Comparison of ENCODE assay signal across 8 cellular contexts in genomic region chr6:34245761-34246140, GRCh38. TPM values are rescaled to one million over a fixed set of nuclear protein-coding genes. Genes with fewer than 3 reads are reported as not detected.
DNase-seq lines count a peak whose midpoint lies in the region; ATAC-seq and TF ChIP-seq lines count a peak whose summit lies in the region.
"Not testable (repeated sequence)": the region's sequence is repeated elsewhere in the genome, so short reads cannot be mapped to it uniquely, and the experiment has no call there.

No MANE protein-coding gene starts in this region.

- WGBS in mammary epithelial cell (ENCODE audit: low coverage, missing lambda C conversion rate): 96% methylated on average over 5 of the region's 7 CpGs
- 83 to 89% methylated on average over 7 of the region's 7 CpGs for WGBS in sigmoid colon, 2 donors

- peak overlapping the region; percentile 36; the same call in 1 of the 2 replicates for H3K27ac ChIP-seq in ACC112 (ENCODE audit: low read depth, low read length)
- H3K27ac ChIP-seq in GM23338 (ENCODE audit: low read depth): peak overlapping the region; percentile 24
- peak overlapping the region; percentile 59; the same call in 1 of the 2 replicates for H3K27ac ChIP-seq in Panc1 (ENCODE audit: low read length)
- not testable (repeated sequence) for H3K27ac ChIP-seq in mammary epithelial cell (ENCODE audit: insufficient read depth, low read depth, low read length); sigmoid colon

- DNase-seq in GM23338 (ENCODE audit: low spot score); Panc1 (ENCODE audit: low read depth, low spot score); activated CD4-positive, alpha-beta T cell treated with anti-CD3 and anti-CD28 coated beads for 36 hours; activated T-helper 2 cell treated with anti-CD3 and anti-CD28 coated beads, Interferon-gamma antibody, Interleukin-2, Interleukin-4, amounts not matched to agents 10 μg/mL and 5 μg/mL and 100 μg/mL, durations not matched to agents 14 hours and 24 hours and 36 hours (ENCODE audit: low spot score); mammary epithelial cell; memory B cell (ENCODE audit: low spot score in 2 of 2): not testable (repeated sequence)
- peak; percentile 53 for DNase-seq in sigmoid colon

- ATAC-seq in GM23338; Panc1; activated CD4-positive, alpha-beta T cell treated with anti-CD3 and anti-CD28 coated beads for 36 hours; memory B cell (ENCODE audit: low read depth): not testable (repeated sequence)

- BruUV-seq in Panc1 (replicated peaks; lab: Mats Ljungman, UMichigan) (TSS peak; percentile 83), mammary epithelial cell (replicated peaks; lab: Mats Ljungman, UMichigan) (TSS peak; percentile 59)

- not testable (repeated sequence) for H2AFZ ChIP-seq in ACC112 (ENCODE audit: low read length, unreplicated experiment); GM23338; mammary epithelial cell (ENCODE audit: low read depth, low read length)

- H3K36me3 ChIP-seq in ACC112 (ENCODE audit: insufficient read depth, low read length): peaks cover 14% of the 10 kb centered on the region; the same call in 1 of the 2 replicates
- peaks cover 30% of the 10 kb centered on the region for H3K36me3 ChIP-seq in GM23338 (ENCODE audit: insufficient read depth)
- H3K36me3 ChIP-seq in Panc1 (ENCODE audit: control insufficient read depth, insufficient read depth, low read length); mammary epithelial cell (ENCODE audit: insufficient read depth, low read length); sigmoid colon: not testable (repeated sequence)

- H3K36me3 Mint-ChIP-seq in GM23338 (ENCODE audit: low read depth) (peaks cover 56% of the 10 kb centered on the region), memory B cell (peaks cover 12% of the 10 kb centered on the region)
- H3K36me3 Mint-ChIP-seq in activated CD4-positive, alpha-beta T cell treated with anti-CD3 and anti-CD28 coated beads for 36 hours (ENCODE audit: low read depth): peaks cover 50% of the 10 kb centered on the region
- H3K36me3 Mint-ChIP-seq in activated T-helper 2 cell treated with anti-CD3 and anti-CD28 coated beads, Interferon-gamma antibody, Interleukin-2, Interleukin-4, amounts not matched to agents 10 μg/mL and 5 μg/mL and 100 μg/mL, durations not matched to agents 14 hours and 24 hours and 36 hours (ENCODE audit: low read depth): peaks cover 59% of the 10 kb centered on the region

- not testable (repeated sequence) for TF ChIP-seq CTCF in GM23338 (conservative IDR thresholded peaks at IDR 0.05; ENCODE audit: low read depth in 2 of 2); Panc1 (IDR thresholded peaks at IDR 0.05); mammary epithelial cell (conservative IDR thresholded peaks at IDR 0.05 in 1 of 2, IDR thresholded peaks at IDR 0.05 in 1 of 2; ENCODE audit: extremely low read depth in 1 of 2, insufficient read depth in 1 of 2, low read depth in 1 of 2, low read length in 2 of 2); sigmoid colon (IDR thresholded peaks at IDR 0.05)

- not testable (repeated sequence) for H3K4me3 Mint-ChIP-seq in GM23338; activated CD4-positive, alpha-beta T cell treated with anti-CD3 and anti-CD28 coated beads for 36 hours; activated T-helper 2 cell treated with anti-CD3 and anti-CD28 coated beads, Interferon-gamma antibody, Interleukin-2, Interleukin-4, amounts not matched to agents 10 μg/mL and 5 μg/mL and 100 μg/mL, durations not matched to agents 14 hours and 24 hours and 36 hours (ENCODE audit: low read depth); memory B cell

- H3K9me3 Mint-ChIP-seq in GM23338; activated CD4-positive, alpha-beta T cell treated with anti-CD3 and anti-CD28 coated beads for 36 hours (ENCODE audit: low read depth); activated T-helper 2 cell treated with anti-CD3 and anti-CD28 coated beads, Interferon-gamma antibody, Interleukin-2, Interleukin-4, amounts not matched to agents 10 μg/mL and 5 μg/mL and 100 μg/mL, durations not matched to agents 14 hours and 24 hours and 36 hours; memory B cell: not testable (repeated sequence)

- H3K4me2 ChIP-seq in GM23338; mammary epithelial cell (ENCODE audit: insufficient read depth, low read depth, low read length): not testable (repeated sequence)

- peaks cover 31% of the 10 kb centered on the region for H4K20me1 ChIP-seq in GM23338 (replicated peaks; ENCODE audit: insufficient read depth)
- H4K20me1 ChIP-seq in mammary epithelial cell (ENCODE audit: insufficient read depth, low read length): not testable (repeated sequence)

- POLR2A ChIA-PET in Panc1 (lab: Charles Lee): interaction anchor here (0.6 kb wide), 1 partner anchor 896 kb away, joined by 7 read pairs; no protein-coding TSS in a partner anchor
- POLR2A ChIA-PET in activated CD4-positive, alpha-beta T cell treated with anti-CD3 and anti-CD28 coated beads for 36 hours (lab: Charles Lee): not testable (repeated sequence)

- in situ Hi-C loops in Panc1 (cut with HindIII; ENCODE audit: low pct_unique_long_range_greater_than_20kb, low sequenced_read_pairs); mammary epithelial cell (cut with MboI; ENCODE audit: low sequenced_read_pairs in 2 of 2): not testable (repeated sequence)

- intact Hi-C loops in Panc1 (cut with micrococcal nuclease; ENCODE audit: unreplicated experiment) (loop anchor here (5.0 kb wide), 2 partner anchors 172 to 362 kb away; no protein-coding TSS in a partner anchor), sigmoid colon (cut with DNase I) (loop anchor here (5.0 kb wide), 1 partner anchor 282 kb away; no protein-coding TSS in a partner anchor)
- intact Hi-C loops in activated CD4-positive, alpha-beta T cell treated with anti-CD3 and anti-CD28 coated beads for 36 hours (cut with DNase I, micrococcal nuclease): loop anchor here in 1 of 2 experiments (5.0 kb wide), 1 partner anchor 172 kb away; no protein-coding TSS in a partner anchor
- intact Hi-C loops in activated T-helper 2 cell treated with anti-CD3 and anti-CD28 coated beads, Interferon-gamma antibody, Interleukin-2, Interleukin-4, amounts not matched to agents 10 μg/mL and 5 μg/mL and 100 μg/mL, durations not matched to agents 14 hours and 24 hours and 36 hours (cut with micrococcal nuclease): loop anchor here (2.0 to 10.0 kb wide), 5 partner anchors 49 to 509 kb away; partner anchors contain the start of gene SNRPC
- intact Hi-C loops in mammary epithelial cell (cut with micrococcal nuclease): not testable (repeated sequence)

- H3K9ac ChIP-seq in mammary epithelial cell (ENCODE audit: insufficient read depth, low read length): not testable (repeated sequence)

- peaks cover 56% of the 10 kb centered on the region for H3F3A ChIP-seq in GM23338 (replicated peaks; ENCODE audit: low read depth)

- H3K4me1 Mint-ChIP-seq in GM23338: peaks cover 59% of the 10 kb centered on the region
- peaks cover 75% of the 10 kb centered on the region for H3K4me1 Mint-ChIP-seq in activated CD4-positive, alpha-beta T cell treated with anti-CD3 and anti-CD28 coated beads for 36 hours
- peaks cover 49% of the 10 kb centered on the region for H3K4me1 Mint-ChIP-seq in activated T-helper 2 cell treated with anti-CD3 and anti-CD28 coated beads, Interferon-gamma antibody, Interleukin-2, Interleukin-4, amounts not matched to agents 10 μg/mL and 5 μg/mL and 100 μg/mL, durations not matched to agents 14 hours and 24 hours and 36 hours (ENCODE audit: low read depth)
- peaks cover 36% of the 10 kb centered on the region for H3K4me1 Mint-ChIP-seq in memory B cell

- H3K27ac Mint-ChIP-seq in GM23338 (peak overlapping the region; percentile 76; the same call in 1 of the 2 replicates), memory B cell (peak overlapping the region; percentile 17)
- peak overlapping the region; percentile 8 for H3K27ac Mint-ChIP-seq in activated CD4-positive, alpha-beta T cell treated with anti-CD3 and anti-CD28 coated beads for 36 hours
- H3K27ac Mint-ChIP-seq in activated T-helper 2 cell treated with anti-CD3 and anti-CD28 coated beads, Interferon-gamma antibody, Interleukin-2, Interleukin-4, amounts not matched to agents 10 μg/mL and 5 μg/mL and 100 μg/mL, durations not matched to agents 14 hours and 24 hours and 36 hours: peak overlapping the region; percentile 59

- peaks cover 62% of the 10 kb centered on the region for H3K4me1 ChIP-seq in ACC112 (ENCODE audit: control insufficient read depth, insufficient read depth, low read length, unreplicated experiment)
- peaks cover 39% of the 10 kb centered on the region for H3K4me1 ChIP-seq in GM23338 (ENCODE audit: insufficient read depth)
- H3K4me1 ChIP-seq in Panc1 (ENCODE audit: control insufficient read depth, insufficient read depth, low read length): peaks cover 75% of the 10 kb centered on the region
- H3K4me1 ChIP-seq in mammary epithelial cell (ENCODE audit: insufficient read depth, low read length): peaks cover 77% of the 10 kb centered on the region
- peaks cover 0 to 39% (median 29%) of the 10 kb centered on the region in 4 donors for H3K4me1 ChIP-seq in sigmoid colon

- H3K79me2 ChIP-seq in ACC112 (ENCODE audit: control insufficient read depth, insufficient read depth, low read length, unreplicated experiment) (peaks cover 24% of the 10 kb centered on the region), GM23338 (replicated peaks; ENCODE audit: insufficient read depth) (peaks cover 27% of the 10 kb centered on the region), mammary epithelial cell (ENCODE audit: insufficient read depth, low read length) (peaks cover 28% of the 10 kb centered on the region)

- not testable (repeated sequence) for TF ChIP-seq EP300 in sigmoid colon (IDR thresholded peaks at IDR 0.05)

- not testable (repeated sequence) for H3K9me3 ChIP-seq in Panc1 (ENCODE audit: control insufficient read depth, insufficient read depth, low read depth, low read length); mammary epithelial cell (replicated peaks; ENCODE audit: insufficient read depth, low read length); sigmoid colon

- dilution Hi-C loops in mammary epithelial cell (cut with HindIII; ENCODE audit: low sequenced_read_pairs): not testable (repeated sequence)

- TF ChIP-seq POLR2A in sigmoid colon (IDR thresholded peaks at IDR 0.05): not testable (repeated sequence)

- not testable (repeated sequence) for H3K9me2 ChIP-seq in GM23338 (ENCODE audit: insufficient read depth)

- not testable (repeated sequence) for H3K4me3 ChIP-seq in ACC112 (ENCODE audit: low read depth, low read length); GM23338; Panc1 (ENCODE audit: low read depth in 2 of 2, low read length in 2 of 2); mammary epithelial cell (replicated peaks in 1 of 3; ENCODE audit: insufficient read depth in 1 of 3, low read depth in 2 of 3, low read length in 3 of 3); sigmoid colon

- not testable (repeated sequence) for H3K27me3 ChIP-seq in ACC112 (ENCODE audit: insufficient read depth, low read length); GM23338 (ENCODE audit: insufficient read depth); Panc1 (ENCODE audit: control insufficient read depth, insufficient read depth, low read length); mammary epithelial cell (ENCODE audit: insufficient read depth, low read length); sigmoid colon

- CTCF ChIA-PET in Panc1 (lab: Charles Lee): interaction anchor here (0.6 to 3.7 kb wide), 3 partner anchors 50 to 169 kb away, joined by 3 to 21 read pairs (median 4); no protein-coding TSS in a partner anchor
- CTCF ChIA-PET in activated CD4-positive, alpha-beta T cell treated with anti-CD3 and anti-CD28 coated beads for 36 hours (lab: Charles Lee): interaction anchor here (5.1 kb wide), 1 partner anchor 170 kb away, joined by 34 read pairs; no protein-coding TSS in a partner anchor
- CTCF ChIA-PET in mammary epithelial cell (lab: Charles Lee; ENCODE audit: low non-redundant PET): interaction anchor here (0.6 kb wide), 1 partner anchor 50 kb away, joined by 5 read pairs; no protein-coding TSS in a partner anchor

- peaks cover 77% of the 10 kb centered on the region for H3K27me3 Mint-ChIP-seq in GM23338 (ENCODE audit: insufficient read depth, low read depth, poor library complexity)
- not testable (repeated sequence) for H3K27me3 Mint-ChIP-seq in activated CD4-positive, alpha-beta T cell treated with anti-CD3 and anti-CD28 coated beads for 36 hours; activated T-helper 2 cell treated with anti-CD3 and anti-CD28 coated beads, Interferon-gamma antibody, Interleukin-2, Interleukin-4, amounts not matched to agents 10 μg/mL and 5 μg/mL and 100 μg/mL, durations not matched to agents 14 hours and 24 hours and 36 hours (ENCODE audit: low read depth); memory B cell

RNA-seq across cellular contexts. Expression of gene SMIM29, which starts 3.1 kb away (rescaled TPM):
- 5.0 and 9.0 TPM in 2 replicates for total RNA-seq in GM23338 (2014; rRNA removed; shearing (Covaris generic))
- 15.9 and 17.0 TPM in 2 replicates for polyA plus RNA-seq in GM23338 (2016; fragmentation: Nextera tagmentation; extraction: Ambion mirVana)
- total RNA-seq in Panc1 (2021; ENCODE audit: unreplicated experiment): 35.6 TPM
- polyA plus RNA-seq in Panc1 (2012; ENCODE audit: insufficient read length): 43.7 TPM
- total RNA-seq in activated CD4-positive, alpha-beta T cell treated with anti-CD3 and anti-CD28 coated beads for 36 hours: 10 to 100 TPM; 15.8 to 16.3 TPM
- total RNA-seq in activated T-helper 2 cell treated with anti-CD3 and anti-CD28 coated beads, Interferon-gamma antibody, Interleukin-2, Interleukin-4, amounts not matched to agents 10 μg/mL and 5 μg/mL and 100 μg/mL, durations not matched to agents 14 hours and 24 hours and 36 hours: 16.6 and 17.3 TPM in 2 replicates
- 10 to 100 TPM; 20.3 to 40.6 TPM for total RNA-seq in mammary epithelial cell
- 48.6 TPM for polyA plus RNA-seq in mammary epithelial cell
- polyA minus RNA-seq in mammary epithelial cell: 29.8 TPM
- total RNA-seq in sigmoid colon: 10 to 100 TPM; 16.8 to 34.3 (median 27.6) TPM
- 10 to 100 TPM; 22.9 to 39.0 (median 23.7) TPM for polyA plus RNA-seq in sigmoid colon

RNA-seq across cellular contexts. Expression of gene HMGA1, which starts 9.1 kb away (rescaled TPM):
- total RNA-seq in GM23338 (2014; rRNA removed; shearing (Covaris generic)): 1,700 and 2,052 TPM in 2 replicates
- polyA plus RNA-seq in GM23338 (2016; fragmentation: Nextera tagmentation; extraction: Ambion mirVana): 1,386 and 1,411 TPM in 2 replicates
- 444 TPM for total RNA-seq in Panc1 (2021; ENCODE audit: unreplicated experiment)
- polyA plus RNA-seq in Panc1 (2012; ENCODE audit: insufficient read length): 488 TPM
- 100 to 1,000 TPM; 569 to 649 TPM for total RNA-seq in activated CD4-positive, alpha-beta T cell treated with anti-CD3 and anti-CD28 coated beads for 36 hours
- total RNA-seq in activated T-helper 2 cell treated with anti-CD3 and anti-CD28 coated beads, Interferon-gamma antibody, Interleukin-2, Interleukin-4, amounts not matched to agents 10 μg/mL and 5 μg/mL and 100 μg/mL, durations not matched to agents 14 hours and 24 hours and 36 hours: 412 and 422 TPM in 2 replicates
- 100 to 1,000 TPM in 1 of 2 donors, 10 to 100 TPM in 1; 21.2 to 314 TPM for total RNA-seq in mammary epithelial cell
- polyA plus RNA-seq in mammary epithelial cell: 151 TPM
- polyA minus RNA-seq in mammary epithelial cell: 338 TPM
- total RNA-seq in sigmoid colon: 10 to 100 TPM in 2 of 4 donors, 1 to 10 TPM in 2; 6.9 to 12.1 (median 9.4) TPM
- polyA plus RNA-seq in sigmoid colon: 100 to 1,000 TPM in 2 of 3 donors, 10 to 100 TPM in 1; 89.7 to 311 (median 111) TPM

Comparison
In these comparisons a context has a peak if more than half of its experiments do, and no peak if none do; other contexts are left out.
1. H3K27ac Mint-ChIP-seq: peak in every context shown above with its lines; median percentile 76 in GM23338; 59 in activated T-helper 2 cell treated with anti-CD3 and anti-CD28 coated beads, Interferon-gamma antibody, Interleukin-2, Interleukin-4, amounts not matched to agents 10 μg/mL and 5 μg/mL and 100 μg/mL, durations not matched to agents 14 hours and 24 hours and 36 hours; 17 in memory B cell; 8 in activated CD4-positive, alpha-beta T cell treated with anti-CD3 and anti-CD28 coated beads for 36 hours.